ENCODE assay signal across 19 cellular contexts in the genomic region with DNA sequence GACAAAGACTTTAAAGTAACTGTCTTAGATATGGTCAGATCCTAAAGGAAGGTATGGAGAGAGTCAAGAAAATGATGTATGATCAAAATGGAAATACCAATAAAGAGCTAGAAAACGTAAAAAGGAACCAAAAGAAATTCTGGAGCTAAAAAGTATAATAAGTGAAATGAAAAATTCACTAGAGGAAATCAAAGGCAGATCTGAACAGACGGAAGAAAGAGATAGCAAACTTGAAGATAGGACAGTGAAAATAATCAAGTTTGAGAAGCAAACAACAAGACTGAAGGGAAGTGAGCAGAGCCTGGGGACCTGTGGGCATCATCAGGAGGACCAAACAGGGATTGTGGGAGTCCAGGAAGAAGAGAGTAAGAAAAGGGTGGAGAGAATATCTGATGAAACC.
DNase-seq lines count a peak whose midpoint lies in the region; ATAC-seq, FAIRE-seq and TF ChIP-seq lines count a peak whose summit lies in the region.
"Had no signal": no experiment of that assay in that cellular context is flagged by ENCODE, and none has a peak within 500 bp of the region (broad histone marks: within the 10 kb centered on the region; RNA-seq: fewer than 3 reads in every experiment).

No MANE protein-coding gene starts in this region.

- H2AFZ ChIP-seq in K562 (ENCODE audit: low read depth, low read length): no peak overlapping the region
- H2AFZ ChIP-seq: PC-9 had no signal

- intact Hi-C loops in K562 (cut with micrococcal nuclease): no loop called here
- intact Hi-C loops in A673 (cut with micrococcal nuclease; ENCODE audit: unreplicated experiment): no loop called here

- H3K27ac Mint-ChIP-seq in activated naive CD4-positive, alpha-beta T cell treated with anti-CD3 and anti-CD28 coated beads, Interleukin-2, amount 50 U/mL, for 72 hours: peak overlapping the region; percentile 18 to 32

- TF ChIP-seq CTCF in K562 (IDR thresholded peaks at IDR 0.05 in 2 of 3, conservative IDR thresholded peaks at IDR 0.05 in 1 of 3; ENCODE audit: insufficient read depth in 2 of 3, low read depth in 1 of 3, low read length in 3 of 3): no peak
- no peak for TF ChIP-seq CTCF in A673 (conservative IDR thresholded peaks at IDR 0.05; ENCODE audit: low read depth, low read length)

- no peak for FAIRE-seq in K562 (lab: Jason Lieb, UNC)
- FAIRE-seq: G401.6, HTR-8/SVneo had no signal

- H4K20me1 ChIP-seq in K562 (replicated peaks; ENCODE audit: control insufficient read depth, insufficient read depth, low read length): no peaks in the 10 kb centered on the region

- H3K79me2 ChIP-seq in K562 (ENCODE audit: control insufficient read depth, insufficient read depth, low read length): no peaks in the 10 kb centered on the region

- H3K27me3 ChIP-seq in K562 (ENCODE audit: control insufficient read depth in 2 of 2, insufficient read depth in 2 of 2, low read length in 2 of 2) (no peaks in the 10 kb centered on the region), A673 (replicated peaks; ENCODE audit: insufficient read depth, low read depth, low read length, poor library complexity) (no peaks in the 10 kb centered on the region)
- H3K27me3 ChIP-seq: SJCRH30 had no signal

- no peak for TF ChIP-seq RAD21 in K562 (CRISPR knock-in tag; conservative IDR thresholded peaks at IDR 0.05 in 1 of 2, IDR thresholded peaks at IDR 0.05 in 1 of 2)

- in situ Hi-C loops in KBM-7 (cut with MboI; ENCODE audit: low pct_unique_long_range_greater_than_20kb, low sequenced_read_pairs): no loop called here
- in situ Hi-C loops in K562 (cut with MboI): no loop called here

- H3K9me3 ChIP-seq in K562 (replicated peaks; ENCODE audit: control insufficient read depth, insufficient read depth, low read depth, low read length) (peaks cover 18% of the 10 kb centered on the region), A673 (ENCODE audit: low read depth, low read length, poor library complexity, severe bottlenecking) (peaks cover 17% of the 10 kb centered on the region)

- no peak for TF ChIP-seq POLR2A in K562 (conservative IDR thresholded peaks at IDR 0.05)

- no peaks in the 10 kb centered on the region for H3K9me1 ChIP-seq in K562 (ENCODE audit: control insufficient read depth, insufficient read depth, low read length)

- H3K4me3 ChIP-seq in K562 (no peak overlapping the region), A673 (ENCODE audit: low read depth, low read length, poor library complexity, severe bottlenecking) (no peak overlapping the region)
- H3K4me3 ChIP-seq: PC-9, SJCRH30 had no signal

- POLR2A ChIA-PET in K562 (lab: Yijun Ruan, JAX) (no interaction called here), A673 (lab: Charles Lee; ENCODE audit: low non-redundant PET) (no interaction called here)

- no peak for TF ChIP-seq EP300 in K562 (IDR thresholded peaks at IDR 0.05; ENCODE audit: low read length)

- WGBS in K562 (ENCODE audit: insufficient coverage, low coverage, missing lambda C conversion rate): 74% methylated on average over 2 of the region's 2 CpGs

- CTCF ChIA-PET in K562 (lab: Yijun Ruan, JAX; ENCODE audit: low intra/inter-chr PET ratio): no interaction called here
- CTCF ChIA-PET in A673 (lab: Charles Lee): no interaction called here

- no peak for DNase-seq in activated naive CD4-positive, alpha-beta T cell treated with anti-CD3 and anti-CD28 coated beads, Interleukin-2, amount 50 U/mL, for 72 hours (ENCODE audit: low spot score in 2 of 2)
- DNase-seq in activated naive CD4-positive, alpha-beta T cell treated with Interleukin-2 at 50 U/mL for 16 hours: no peak
- DNase-seq in KBM-7: peak; percentile 34
- peak in 1 of 4 experiments; percentile 29 for DNase-seq in K562 (ENCODE audit: extremely low read depth in 1 of 4, low spot score in 3 of 4)
- no peak for DNase-seq in A673 (ENCODE audit: low spot score)
- DNase-seq: ACHN, DMS 273 treated with DMSO at 0.1 percent for 48 hours, DND-41, H7, NCI-H1105, NCI-H2081, NCI-H524, PC-9, SJCRH30 had no signal

- peaks cover 33 to 50% of the 10 kb centered on the region in 2 donors for H3K36me3 Mint-ChIP-seq in activated naive CD4-positive, alpha-beta T cell treated with anti-CD3 and anti-CD28 coated beads, Interleukin-2, amount 50 U/mL, for 72 hours

- no peak overlapping the region for H3K27ac ChIP-seq in K562 (ENCODE audit: extremely low read depth, low read depth, low read length)
- H3K27ac ChIP-seq in A673 (ENCODE audit: low read depth, low read length, poor library complexity, severe bottlenecking): no peak overlapping the region
- H3K27ac ChIP-seq: C4-2B, PC-9, SJCRH30 had no signal

- H3K4me2 ChIP-seq in K562 (ENCODE audit: insufficient read depth, low read length): no peak overlapping the region
- H3K4me2 ChIP-seq: PC-9 had no signal

- H3K9ac ChIP-seq in K562 (ENCODE audit: insufficient read depth in 1 of 2, low read depth in 2 of 2, low read length in 2 of 2): no peak overlapping the region

- H3K36me3 ChIP-seq in K562 (ENCODE audit: control insufficient read depth, insufficient read depth, low read length): peaks cover 68% of the 10 kb centered on the region; the same call in 2 of the 3 replicates
- peaks cover 40% of the 10 kb centered on the region for H3K36me3 ChIP-seq in A673 (ENCODE audit: insufficient read depth, low read length, poor library complexity, severe bottlenecking)

- H3K4me1 ChIP-seq in K562 (replicated peaks in 1 of 2; ENCODE audit: control insufficient read depth in 2 of 2, insufficient read depth in 2 of 2, low read length in 2 of 2) (peaks cover 0 to 6% of the 10 kb centered on the region in 2 experiments; a peak in 1 of 5 replicates), A673 (ENCODE audit: insufficient read depth, low read length, poor library complexity, severe bottlenecking) (no peaks in the 10 kb centered on the region)
- H3K4me1 ChIP-seq: SJCRH30 had no signal

- peaks cover 10 to 14% of the 10 kb centered on the region in 2 donors for H3K9me3 Mint-ChIP-seq in activated naive CD4-positive, alpha-beta T cell treated with anti-CD3 and anti-CD28 coated beads, Interleukin-2, amount 50 U/mL, for 72 hours

- BruUV-seq in K562 (replicated peaks; lab: Mats Ljungman, UMichigan): no TSS peak
- BruUV-seq in A673 (replicated peaks; lab: Mats Ljungman, UMichigan): no TSS peak

- ATAC-seq in activated naive CD4-positive, alpha-beta T cell treated with anti-CD3 and anti-CD28 coated beads, Interleukin-2, amount 50 U/mL, for 72 hours: no peak
- ATAC-seq in K562 (no peak), HG02610 (IDR thresholded peaks at IDR 0.05; ENCODE audit: unreplicated experiment) (no peak)
- ATAC-seq in activated CD4-positive, CD25-positive, alpha-beta regulatory T cell treated with anti-CD3 and anti-CD28 coated beads, Interleukin-2, amount 50 U/mL, for 24 hours: no peak

TF ChIP-seq in K562, 482 proteins besides CTCF, POLR2A, EP300 and RAD21 (continues in another document):
- TF ChIP-seq, protein P1, sequence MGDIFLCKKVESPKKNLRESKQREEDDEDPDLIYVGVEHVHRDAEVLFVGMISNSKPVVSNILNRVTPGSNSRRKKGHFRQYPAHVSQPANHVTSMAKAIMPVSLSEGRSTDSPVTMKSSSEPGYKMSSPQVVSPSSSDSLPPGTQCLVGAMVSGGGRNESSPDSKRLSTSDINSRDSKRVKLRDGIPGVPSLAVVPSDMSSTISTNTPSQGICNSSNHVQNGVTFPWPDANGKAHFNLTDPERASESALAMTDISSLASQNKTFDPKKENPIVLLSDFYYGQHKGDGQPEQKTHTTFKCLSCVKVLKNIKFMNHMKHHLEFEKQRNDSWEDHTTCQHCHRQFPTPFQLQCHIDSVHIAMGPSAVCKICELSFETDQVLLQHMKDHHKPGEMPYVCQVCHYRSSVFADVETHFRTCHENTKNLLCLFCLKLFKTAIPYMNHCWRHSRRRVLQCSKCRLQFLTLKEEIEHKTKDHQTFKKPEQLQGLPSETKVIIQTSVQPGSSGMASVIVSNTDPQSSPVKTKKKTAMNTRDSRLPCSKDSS (IDR thresholded peaks at IDR 0.05; ENCODE audit: low read depth, partially characterized antibody): peak; percentile 91
- TF ChIP-seq, protein P2, sequence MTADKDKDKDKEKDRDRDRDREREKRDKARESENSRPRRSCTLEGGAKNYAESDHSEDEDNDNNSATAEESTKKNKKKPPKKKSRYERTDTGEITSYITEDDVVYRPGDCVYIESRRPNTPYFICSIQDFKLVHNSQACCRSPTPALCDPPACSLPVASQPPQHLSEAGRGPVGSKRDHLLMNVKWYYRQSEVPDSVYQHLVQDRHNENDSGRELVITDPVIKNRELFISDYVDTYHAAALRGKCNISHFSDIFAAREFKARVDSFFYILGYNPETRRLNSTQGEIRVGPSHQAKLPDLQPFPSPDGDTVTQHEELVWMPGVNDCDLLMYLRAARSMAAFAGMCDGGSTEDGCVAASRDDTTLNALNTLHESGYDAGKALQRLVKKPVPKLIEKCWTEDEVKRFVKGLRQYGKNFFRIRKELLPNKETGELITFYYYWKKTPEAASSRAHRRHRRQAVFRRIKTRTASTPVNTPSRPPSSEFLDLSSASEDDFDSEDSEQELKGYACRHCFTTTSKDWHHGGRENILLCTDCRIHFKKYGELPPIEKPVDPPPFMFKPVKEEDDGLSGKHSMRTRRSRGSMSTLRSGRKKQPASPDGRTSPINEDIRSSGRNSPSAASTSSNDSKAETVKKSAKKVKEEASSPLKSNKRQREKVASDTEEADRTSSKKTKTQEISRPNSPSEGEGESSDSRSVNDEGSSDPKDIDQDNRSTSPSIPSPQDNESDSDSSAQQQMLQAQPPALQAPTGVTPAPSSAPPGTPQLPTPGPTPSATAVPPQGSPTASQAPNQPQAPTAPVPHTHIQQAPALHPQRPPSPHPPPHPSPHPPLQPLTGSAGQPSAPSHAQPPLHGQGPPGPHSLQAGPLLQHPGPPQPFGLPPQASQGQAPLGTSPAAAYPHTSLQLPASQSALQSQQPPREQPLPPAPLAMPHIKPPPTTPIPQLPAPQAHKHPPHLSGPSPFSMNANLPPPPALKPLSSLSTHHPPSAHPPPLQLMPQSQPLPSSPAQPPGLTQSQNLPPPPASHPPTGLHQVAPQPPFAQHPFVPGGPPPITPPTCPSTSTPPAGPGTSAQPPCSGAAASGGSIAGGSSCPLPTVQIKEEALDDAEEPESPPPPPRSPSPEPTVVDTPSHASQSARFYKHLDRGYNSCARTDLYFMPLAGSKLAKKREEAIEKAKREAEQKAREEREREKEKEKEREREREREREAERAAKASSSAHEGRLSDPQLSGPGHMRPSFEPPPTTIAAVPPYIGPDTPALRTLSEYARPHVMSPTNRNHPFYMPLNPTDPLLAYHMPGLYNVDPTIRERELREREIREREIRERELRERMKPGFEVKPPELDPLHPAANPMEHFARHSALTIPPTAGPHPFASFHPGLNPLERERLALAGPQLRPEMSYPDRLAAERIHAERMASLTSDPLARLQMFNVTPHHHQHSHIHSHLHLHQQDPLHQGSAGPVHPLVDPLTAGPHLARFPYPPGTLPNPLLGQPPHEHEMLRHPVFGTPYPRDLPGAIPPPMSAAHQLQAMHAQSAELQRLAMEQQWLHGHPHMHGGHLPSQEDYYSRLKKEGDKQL (CRISPR knock-in tag; IDR thresholded peaks at IDR 0.05; ENCODE audit: borderline replicate concordance): no peak
- peak in 1 of 2 experiments; percentile 92; a peak in 2 of 3 replicates for TF ChIP-seq CBX3 (IDR thresholded peaks at IDR 0.05; ENCODE audit: borderline replicate concordance in 1 of 2, low read length in 2 of 2)
